ENCODE assay signal across 1 cellular context in genomic region chrX:53704854-53705253, GRCh38.
TF ChIP-seq lines count a peak whose summit lies in the region.

No MANE protein-coding gene starts in this region.

TF ChIP-seq in GM12878, 131 proteins besides CTCF, POLR2A, EP300 and RAD21:
- 0 out of 2 replicates have a peak, but pooled peaks have one; percentile 12 for TF ChIP-seq NBN (IDR thresholded peaks at IDR 0.05)
- no peak for TF ChIP-seq KAT2A (conservative IDR thresholded peaks at IDR 0.05; ENCODE audit: control insufficient read depth, low read depth, low read length)
- no peak for TF ChIP-seq E2F4 (IDR thresholded peaks at IDR 0.05; ENCODE audit: low read depth, low read length)
- no peak for TF ChIP-seq LARP7 (IDR thresholded peaks at IDR 0.05)
- TF ChIP-seq ATF7 (IDR thresholded peaks at IDR 0.05; ENCODE audit: low read depth): peak; percentile 79
